ENCODE assay signal across 19 cellular contexts in genomic region chr7:16702433-16702832, GRCh38. TPM values are rescaled to one million over a fixed set of nuclear protein-coding genes. Genes with fewer than 3 reads are reported as not detected.
A peak's percentile ranks its signal among the peaks of the same experiment; 100 is the strongest.
DNase-seq lines count a peak whose midpoint lies in the region; ATAC-seq and TF ChIP-seq lines count a peak whose summit lies in the region.
"Had no signal": no experiment of that assay in that cellular context is flagged by ENCODE, and none has a peak within 500 bp of the region (broad histone marks: within the 10 kb centered on the region; RNA-seq: fewer than 3 reads in every experiment).

No MANE protein-coding gene starts in this region.

- H3K27me3 ChIP-seq in CD4-positive, alpha-beta T cell (ENCODE audit: control insufficient read depth, insufficient read depth, low read length): no peaks in the 10 kb centered on the region
- H3K27me3 ChIP-seq in PC-9 (ENCODE audit: insufficient read depth, low read depth): no peaks in the 10 kb centered on the region
- H3K27me3 ChIP-seq: upper lobe of left lung had no signal

- no peak for DNase-seq in CD4-positive, alpha-beta T cell
- DNase-seq in M059J (ENCODE audit: low read depth) (peak; percentile 20), astrocyte of the hippocampus (ENCODE audit: low read depth, low spot score) (peak; percentile 25), left lobe of liver (ENCODE audit: low spot score) (no peak), RWPE1 (ENCODE audit: low spot score) (no peak), mucosa of gallbladder (ENCODE audit: low spot score) (no peak), PC-9 (no peak)
- no peak for DNase-seq in naive thymus-derived CD8-positive, alpha-beta T cell
- DNase-seq: activated CD4-positive, alpha-beta T cell treated with anti-CD3 and anti-CD28 coated beads, Interleukin-2, amount 50 U/mL, for 48 hours; activated gamma-delta T cell; AML-193; left cardiac atrium; mucosa of descending colon; NCI-H2107; NCI-H524; SHP77 treated with DMSO at 0.1 percent for 48 hours; upper lobe of left lung had no signal

- H3K79me2 ChIP-seq in PC-9 (ENCODE audit: low read depth): no peaks in the 10 kb centered on the region

- peaks cover 78% of the 10 kb centered on the region for H3K36me3 ChIP-seq in PC-9 (ENCODE audit: low read depth)

- CTCF ChIA-PET in CD4-positive, alpha-beta T cell (lab: Charles Lee): no interaction called here
- CTCF ChIA-PET in RWPE1 (lab: Yijun Ruan, JAX) (interaction anchor here (0.6 kb wide), 2 partner anchors 51 to 129 kb away, joined by 3 read pairs; no protein-coding TSS in a partner anchor), PC-9 (lab: Charles Lee) (interaction anchor here (0.6 kb wide), 1 partner anchor 189 kb away, joined by 3 read pairs; no protein-coding TSS in a partner anchor)

- TF ChIP-seq CTCF in CD4-positive, alpha-beta T cell (IDR thresholded peaks at IDR 0.05): peak; percentile 2
- TF ChIP-seq CTCF in RWPE1 (conservative IDR thresholded peaks at IDR 0.05; ENCODE audit: low read depth) (no peak), PC-9 (conservative IDR thresholded peaks at IDR 0.05) (no peak)

- no peak overlapping the region for H3K4me3 Mint-ChIP-seq in CD4-positive, alpha-beta T cell
- no peak overlapping the region for H3K4me3 Mint-ChIP-seq in naive thymus-derived CD8-positive, alpha-beta T cell
- H3K4me3 Mint-ChIP-seq: T-helper 1 cell treated with Interleukin-12 subunit alpha and Interleukin-12 subunit beta and Interleukin-4 antibody, amounts not matched to agents 30 μg/mL and 1 μg/mL, for 36 hours had no signal

- H3K9me2 ChIP-seq in PC-9 (ENCODE audit: insufficient read depth): no peaks in the 10 kb centered on the region

- peaks cover 89% of the 10 kb centered on the region for H3K36me3 Mint-ChIP-seq in CD4-positive, alpha-beta T cell (ENCODE audit: low read depth)
- peaks cover 25 to 86% (median 59%) of the 10 kb centered on the region in 3 donors for H3K36me3 Mint-ChIP-seq in naive thymus-derived CD8-positive, alpha-beta T cell

- no peak overlapping the region for H2AFZ ChIP-seq in PC-9

- BruUV-seq in PC-9 (replicated peaks; lab: Mats Ljungman, UMichigan): no TSS peak

- intact Hi-C loops in CD4-positive, alpha-beta T cell (cut with DNase I, micrococcal nuclease): no loop called here
- intact Hi-C loops in PC-9 (cut with micrococcal nuclease; ENCODE audit: unreplicated experiment): loop anchor here (10.0 kb wide), 1 partner anchor 1072 kb away; no protein-coding TSS in a partner anchor

- no peaks in the 10 kb centered on the region for H3K9me3 ChIP-seq in CD4-positive, alpha-beta T cell (ENCODE audit: control insufficient read depth, low read length)
- no peaks in the 10 kb centered on the region for H3K9me3 ChIP-seq in PC-9 (ENCODE audit: insufficient read depth, low read depth)
- H3K9me3 ChIP-seq: HAP-1, mucosa of descending colon, upper lobe of left lung had no signal

- H3K4me1 Mint-ChIP-seq in CD4-positive, alpha-beta T cell (ENCODE audit: low read depth): no peaks in the 10 kb centered on the region
- no peaks in the 10 kb centered on the region for H3K4me1 Mint-ChIP-seq in naive thymus-derived CD8-positive, alpha-beta T cell

- H3F3A ChIP-seq in PC-9 (ENCODE audit: insufficient read depth, low read depth): peaks cover 7% of the 10 kb centered on the region

- H3K27ac Mint-ChIP-seq in CD4-positive, alpha-beta T cell: no peak overlapping the region
- H3K27ac Mint-ChIP-seq in naive thymus-derived CD8-positive, alpha-beta T cell: peak overlapping the region in 1 of 10 donors; percentile 70
- H3K27ac Mint-ChIP-seq: T-helper 1 cell treated with Interleukin-12 subunit alpha and Interleukin-12 subunit beta and Interleukin-4 antibody, amounts not matched to agents 30 μg/mL and 1 μg/mL, for 36 hours had no signal

- H3K4me3 ChIP-seq in PC-9: no peak overlapping the region
- H3K4me3 ChIP-seq: HAP-1, mucosa of descending colon, upper lobe of left lung had no signal

- POLR2A ChIA-PET in CD4-positive, alpha-beta T cell (lab: Charles Lee): no interaction called here
- POLR2A ChIA-PET in naive thymus-derived CD8-positive, alpha-beta T cell (lab: Charles Lee): no interaction called here
- POLR2A ChIA-PET in RWPE1 (lab: Yijun Ruan, JAX; ENCODE audit: low non-redundant PET) (no interaction called here), PC-9 (lab: Charles Lee; ENCODE audit: unreplicated experiment) (no interaction called here)

- H4K20me1 ChIP-seq in PC-9 (ENCODE audit: insufficient read depth): no peaks in the 10 kb centered on the region; the same call in 1 of the 2 replicates

- H3K4me1 ChIP-seq in PC-9 (replicated peaks; ENCODE audit: insufficient read depth): no peaks in the 10 kb centered on the region
- H3K4me1 ChIP-seq: upper lobe of left lung had no signal

- H3K9me3 Mint-ChIP-seq in CD4-positive, alpha-beta T cell: no peaks in the 10 kb centered on the region
- H3K9me3 Mint-ChIP-seq in naive thymus-derived CD8-positive, alpha-beta T cell: no peaks in the 10 kb centered on the region
- H3K9me3 Mint-ChIP-seq: T-helper 1 cell treated with Interleukin-12 subunit alpha and Interleukin-12 subunit beta and Interleukin-4 antibody, amounts not matched to agents 30 μg/mL and 1 μg/mL, for 36 hours had no signal

- H3K4me2 ChIP-seq in PC-9: no peak overlapping the region

- no peaks in the 10 kb centered on the region for H3K27me3 Mint-ChIP-seq in CD4-positive, alpha-beta T cell
- no peaks in the 10 kb centered on the region for H3K27me3 Mint-ChIP-seq in naive thymus-derived CD8-positive, alpha-beta T cell

- no peak overlapping the region for H3K27ac ChIP-seq in CD4-positive, alpha-beta T cell (ENCODE audit: low read depth, low read length)
- H3K27ac ChIP-seq in RWPE1 (no peak overlapping the region), PC-9 (no peak overlapping the region)
- H3K27ac ChIP-seq: upper lobe of left lung had no signal

- ATAC-seq in CD4-positive, alpha-beta T cell (ENCODE audit: poor library complexity): no peak
- peak; percentile 41 for ATAC-seq in left lobe of liver
- no peak for ATAC-seq in naive thymus-derived CD8-positive, alpha-beta T cell
- ATAC-seq: left cardiac atrium, mucosa of descending colon had no signal

RNA-seq across cellular contexts. Expression of gene TSPAN13, which starts 51.1 kb away (rescaled TPM):
- under 1 TPM; 0.16 to 0.25 TPM for total RNA-seq in CD4-positive, alpha-beta T cell
- total RNA-seq in M059J (2014; rRNA removed; shearing (Covaris generic)): 66.5 and 75.5 TPM in 2 replicates
- total RNA-seq in left lobe of liver: 41.3 TPM
- total RNA-seq in naive thymus-derived CD8-positive, alpha-beta T cell: 1 to 10 TPM; 1.2 to 1.4 TPM
- polyA plus RNA-seq in naive thymus-derived CD8-positive, alpha-beta T cell: under 1 TPM in 2 of 3 donors, not detected in 1; 0.12 to 0.19 TPM
- 118 TPM for total RNA-seq in mucosa of gallbladder
- 26.5 and 31.1 TPM in 2 replicates for total RNA-seq in PC-9 (2021)

RNA-seq across cellular contexts. Expression of gene BZW2, which starts 56.5 kb away (rescaled TPM):
- total RNA-seq in CD4-positive, alpha-beta T cell: 10 to 100 TPM; 15.1 to 17.2 TPM
- 95.2 and 102 TPM in 2 replicates for total RNA-seq in M059J (2014; rRNA removed; shearing (Covaris generic))
- total RNA-seq in left lobe of liver (8.4 TPM), mucosa of gallbladder (24.2 TPM), PC-9 (2021) (93.7 and 102 TPM in 2 replicates)
- 10 to 100 TPM; 33.4 to 34.1 TPM for total RNA-seq in naive thymus-derived CD8-positive, alpha-beta T cell
- 10 to 100 TPM; 76.9 to 83.4 (median 81.6) TPM for polyA plus RNA-seq in naive thymus-derived CD8-positive, alpha-beta T cell

RNA-seq across cellular contexts. Expression of gene ANKMY2, which starts 56.9 kb away (rescaled TPM):
- 1 to 10 TPM; 3.3 to 5.1 TPM for total RNA-seq in CD4-positive, alpha-beta T cell
- total RNA-seq in M059J (2014; rRNA removed; shearing (Covaris generic)): 34.8 and 39.2 TPM in 2 replicates
- total RNA-seq in left lobe of liver (8.0 TPM), mucosa of gallbladder (28.0 TPM), PC-9 (2021) (22.9 and 30.7 TPM in 2 replicates)
- total RNA-seq in naive thymus-derived CD8-positive, alpha-beta T cell: 10 to 100 TPM; 12.3 to 13.6 TPM
- 10 to 100 TPM; 11.9 to 14.7 (median 13.6) TPM for polyA plus RNA-seq in naive thymus-derived CD8-positive, alpha-beta T cell

Comparison
In these comparisons a context has a peak if more than half of its experiments do, and no peak if none do; other contexts are left out.
1. DNase-seq: peak in M059J (single experiment) and astrocyte of the hippocampus (single experiment); none in CD4-positive, alpha-beta T cell (0 of 10), left lobe of liver (single experiment), naive thymus-derived CD8-positive, alpha-beta T cell (0 of 10), RWPE1 (single experiment), mucosa of gallbladder (single experiment) and PC-9 (0 of 2).
2. RNA of gene TSPAN13, which starts 51.1 kb away (total RNA-seq): 118 TPM in mucosa of gallbladder (single experiment), 66.5 to 75.5 TPM in M059J, 41.3 TPM in left lobe of liver (single experiment) and 26.5 to 31.1 TPM in PC-9; 1.2 to 1.4 TPM in naive thymus-derived CD8-positive, alpha-beta T cell and 0.16 to 0.25 TPM in CD4-positive, alpha-beta T cell; every median in the first group is over 10 times any median in the second.